18 cellular contexts compared by ENCODE assay signal in genomic region chr22:19451570-19451969, GRCh38.
"Had no signal": no experiment of that assay in that cellular context is flagged by ENCODE, and none has a peak within 500 bp of the region (broad histone marks: within the 10 kb centered on the region; RNA-seq: fewer than 3 reads in every experiment).

No MANE protein-coding gene starts in this region.

- H3K4me3 Mint-ChIP-seq: activated naive CD8-positive, alpha-beta T cell treated with anti-CD3 and anti-CD28 coated beads, Interleukin-2, amount 50 U/mL, for 24 hours; endodermal cell; naive thymus-derived CD8-positive, alpha-beta T cell; T-helper 2 cell treated with Interferon-gamma antibody and Interleukin-4, amounts not matched to agents 5 μg/mL and 100 μg/mL, for 36 hours had no signal

- H3K27ac Mint-ChIP-seq: activated naive CD8-positive, alpha-beta T cell treated with anti-CD3 and anti-CD28 coated beads, Interleukin-2, amount 50 U/mL, for 24 hours; endodermal cell; T-helper 2 cell treated with Interferon-gamma antibody and Interleukin-4, amounts not matched to agents 5 μg/mL and 100 μg/mL, for 36 hours had no signal

- H3K9me3 Mint-ChIP-seq: activated naive CD8-positive, alpha-beta T cell treated with anti-CD3 and anti-CD28 coated beads, Interleukin-2, amount 50 U/mL, for 24 hours; endodermal cell; naive thymus-derived CD8-positive, alpha-beta T cell; T-helper 2 cell treated with Interferon-gamma antibody and Interleukin-4, amounts not matched to agents 5 μg/mL and 100 μg/mL, for 36 hours had no signal

- ATAC-seq: activated CD4-positive, CD25-positive, alpha-beta regulatory T cell treated with anti-CD3 and anti-CD28 coated beads, Interleukin-2, amount 50 U/mL, for 24 hours; activated naive CD8-positive, alpha-beta T cell treated with anti-CD3 and anti-CD28 coated beads, Interleukin-2, amount 50 U/mL, for 24 hours; gastrocnemius medialis; naive thymus-derived CD8-positive, alpha-beta T cell had no signal

- DNase-seq: activated CD4-positive, alpha-beta T cell treated with anti-CD3 and anti-CD28 coated beads, Interleukin-2, amount 50 U/mL, for 1 hour; activated naive CD4-positive, alpha-beta T cell treated with anti-CD3 and anti-CD28 coated beads, Interleukin-2, amount 50 U/mL, for 16 hours; activated naive CD8-positive, alpha-beta T cell treated with anti-CD3 and anti-CD28 coated beads, Interleukin-2, amount 50 U/mL, for 24 hours; cortex of kidney; endodermal cell; esophagus squamous epithelium; gastrocnemius medialis; hippocampal formation; left ventricle myocardium inferior; naive thymus-derived CD8-positive, alpha-beta T cell; ovary; SK-N-SH; stimulated activated CD4-positive, alpha-beta T cell treated with anti-CD3 and anti-CD28 coated beads, Interleukin-2, amount 100 ng/mL, for 48 hours; stimulated activated CD8-positive, alpha-beta memory T cell treated with anti-CD3 and anti-CD28 coated beads, Interleukin-4, amount 100 ng/mL, for 48 hours; stimulated activated naive CD4-positive, alpha-beta T cell; upper lobe of left lung had no signal

- H3K27me3 Mint-ChIP-seq: activated naive CD8-positive, alpha-beta T cell treated with anti-CD3 and anti-CD28 coated beads, Interleukin-2, amount 50 U/mL, for 24 hours; naive thymus-derived CD8-positive, alpha-beta T cell had no signal
